9 cellular contexts compared by ENCODE assay signal in genomic region chr14:26595922-26596721, GRCh38. TPM values are rescaled to one million over a fixed set of nuclear protein-coding genes. Genes with fewer than 3 reads are reported as not detected.
DNase-seq lines count a peak whose midpoint lies in the region; ATAC-seq and TF ChIP-seq lines count a peak whose summit lies in the region.
"Had no signal": no experiment of that assay in that cellular context is flagged by ENCODE, and none has a peak within 500 bp of the region (broad histone marks: within the 10 kb centered on the region; RNA-seq: fewer than 3 reads in every experiment).

No MANE protein-coding gene starts in this region.

- H3K9ac ChIP-seq in rectal smooth muscle tissue (ENCODE audit: low read length), result no peak overlapping the region

- TF ChIP-seq CTCF in gastroesophageal sphincter (IDR thresholded peaks at IDR 0.05), result no peak
- no peak for TF ChIP-seq CTCF in RWPE1 (conservative IDR thresholded peaks at IDR 0.05; ENCODE audit: low read depth)

- DNase-seq in G401 (ENCODE audit: low spot score) (peak; percentile 65), NCI-H82 treated with DMSO at 0.1 percent for 48 hours (lab: John Stamatoyannopoulos, UW; ENCODE audit: unreplicated experiment) (peak; percentile 83), RWPE1 (ENCODE audit: low spot score) (no peak), mucosa of gallbladder (ENCODE audit: low spot score) (no peak)
- DNase-seq in activated naive CD4-positive, alpha-beta T cell (lab: John Stamatoyannopoulos, UW), result no peak

- POLR2A ChIA-PET in RWPE1 (lab: Yijun Ruan, JAX; ENCODE audit: low non-redundant PET), result no interaction called here

- ATAC-seq in gastroesophageal sphincter (no peak), GM21390 (IDR thresholded peaks at IDR 0.05; ENCODE audit: unreplicated experiment) (no peak)
- ATAC-seq: GM12878 had no signal

- CTCF ChIA-PET in RWPE1 (lab: Yijun Ruan, JAX), result interaction anchor here (0.6 to 1.0 kb wide), 2 partner anchors 15 to 403 kb away, joined by 3 read pairs; no protein-coding TSS in a partner anchor

- H3K4me1 ChIP-seq in gastroesophageal sphincter, result peaks cover 0 to 38% (median 3%) of the 10 kb centered on the region in 3 donors
- H3K4me1 ChIP-seq in rectal smooth muscle tissue (ENCODE audit: control insufficient read depth, insufficient read depth, low read length), result no peaks in the 10 kb centered on the region

- WGBS in gastroesophageal sphincter (ENCODE audit: low coverage in 1 of 2), 2 donors, result 1 to 10% methylated on average over 9 to 10 of the region's 15 CpGs

- in situ Hi-C loops in G401 (cut with HindIII; ENCODE audit: low sequenced_read_pairs), result no loop called here

- no peak for TF ChIP-seq EP300 in gastroesophageal sphincter (IDR thresholded peaks at IDR 0.05)

- no peaks in the 10 kb centered on the region for H3K9me3 ChIP-seq in gastroesophageal sphincter

- H3K27me3 ChIP-seq in gastroesophageal sphincter (no peaks in the 10 kb centered on the region), rectal smooth muscle tissue (ENCODE audit: control insufficient read depth, insufficient read depth, low read length) (no peaks in the 10 kb centered on the region)

- H3K4me3 ChIP-seq in gastroesophageal sphincter, result peak overlapping the region; percentile 85 to 91
- peak overlapping the region; percentile 76 for H3K4me3 ChIP-seq in rectal smooth muscle tissue (ENCODE audit: low read length)
- H3K4me3 ChIP-seq: GM12878 had no signal

- TF ChIP-seq POLR2A in gastroesophageal sphincter (IDR thresholded peaks at IDR 0.05), result no peak

- H3K36me3 ChIP-seq in gastroesophageal sphincter (no peaks in the 10 kb centered on the region), rectal smooth muscle tissue (ENCODE audit: control insufficient read depth, insufficient read depth, low read length) (no peaks in the 10 kb centered on the region)

- peak overlapping the region; percentile 47 to 98 (median 92) for H3K27ac ChIP-seq in gastroesophageal sphincter
- H3K27ac ChIP-seq in rectal smooth muscle tissue (ENCODE audit: low read depth, low read length), result peak overlapping the region; percentile 88
- no peak overlapping the region for H3K27ac ChIP-seq in RWPE1

RNA-seq across cellular contexts. Expression of gene NOVA1, which starts 1.7 kb away (rescaled TPM):
- 0.31 TPM in 1 of 2 replicates, not detected in the other for total RNA-seq in G401 (2014; rRNA removed; shearing (Covaris generic))
- total RNA-seq in gastroesophageal sphincter (10 to 100 TPM in 3 of 4 donors, 1 to 10 TPM in 1; 7.0 to 18.2 (median 12.9) TPM), mucosa of gallbladder (18.7 TPM)
- total RNA-seq: GM12878 had no signal

Comparison
In these comparisons a context has a peak if more than half of its experiments do, and no peak if none do; other contexts are left out.
1. DNase-seq: peak in G401 (single experiment) and NCI-H82 treated with DMSO at 0.1 percent for 48 hours (single experiment); none in RWPE1 (single experiment), mucosa of gallbladder (single experiment) and activated naive CD4-positive, alpha-beta T cell (0 of 4).